ENCODE assay signal across 7 cellular contexts in genomic region chr3:17128671-17129070, GRCh38.
DNase-seq lines count a peak whose midpoint lies in the region; ATAC-seq and TF ChIP-seq lines count a peak whose summit lies in the region.
"Not testable (repeated sequence)": the region's sequence is repeated elsewhere in the genome, so short reads cannot be mapped to it uniquely, and the experiment has no call there.

No MANE protein-coding gene starts in this region.

- POLR2A ChIA-PET in activated CD8-positive, alpha-beta T cell treated with anti-CD3 and anti-CD28 coated beads, Interleukin-2, amount 10 ng/mL, durations not matched to agents 7 days and 5 days (lab: Charles Lee): not testable (repeated sequence)

- not testable (repeated sequence) for H3K4me3 Mint-ChIP-seq in activated CD8-positive, alpha-beta T cell treated with anti-CD3 and anti-CD28 coated beads, Interleukin-2, amount 10 ng/mL, durations not matched to agents 7 days and 5 days; activated CD8-positive, alpha-beta memory T cell treated with anti-CD3 and anti-CD28 coated beads, Interleukin-2, amount 10 ng/mL, durations not matched to agents 7 days and 5 days; osteocyte (ENCODE audit: unreplicated experiment)

- CTCF ChIA-PET in activated CD8-positive, alpha-beta T cell treated with anti-CD3 and anti-CD28 coated beads, Interleukin-2, amount 10 ng/mL, durations not matched to agents 7 days and 5 days (lab: Charles Lee): interaction anchor here (0.7 kb wide), 1 partner anchor 110 kb away, joined by 3 read pairs; no protein-coding TSS in a partner anchor
- CTCF ChIA-PET in activated CD8-positive, alpha-beta memory T cell treated with anti-CD3 and anti-CD28 coated beads, Interleukin-2, amount 10 ng/mL, durations not matched to agents 7 days and 5 days (lab: Charles Lee): not testable (repeated sequence)

- H3K4me1 ChIP-seq in vagina: not testable (repeated sequence)

- not testable (repeated sequence) for H3K27me3 Mint-ChIP-seq in activated CD8-positive, alpha-beta T cell treated with anti-CD3 and anti-CD28 coated beads, Interleukin-2, amount 10 ng/mL, durations not matched to agents 7 days and 5 days (ENCODE audit: low read depth); activated CD8-positive, alpha-beta memory T cell treated with anti-CD3 and anti-CD28 coated beads, Interleukin-2, amount 10 ng/mL, durations not matched to agents 7 days and 5 days; osteocyte (ENCODE audit: unreplicated experiment)

- not testable (repeated sequence) for TF ChIP-seq CTCF in osteocyte (IDR thresholded peaks at IDR 0.05); vagina (IDR thresholded peaks at IDR 0.05)

- DNase-seq in activated CD8-positive, alpha-beta T cell treated with anti-CD3 and anti-CD28 coated beads, Interleukin-2, amount 10 ng/mL, durations not matched to agents 7 days and 5 days: peak; percentile 4
- peak; percentile 26 for DNase-seq in activated CD8-positive, alpha-beta memory T cell treated with anti-CD3 and anti-CD28 coated beads for 24 hours
- DNase-seq in activated CD8-positive, alpha-beta memory T cell treated with anti-CD3 and anti-CD28 coated beads, Interleukin-2, amount 10 ng/mL, durations not matched to agents 7 days and 5 days: peak; percentile 14
- DNase-seq in activated CD8-positive, alpha-beta memory T cell treated with anti-CD3 and anti-CD28 coated beads, Interleukin-2, amount 50 U/mL, for 48 hours: peak; percentile 32
- peak; percentile 7 for DNase-seq in ecto neural progenitor cell (ENCODE audit: low spot score)
- peak; percentile 64 for DNase-seq in osteocyte (ENCODE audit: extremely low spot score, unreplicated experiment)
- peak; percentile 34 to 47 for DNase-seq in vagina (ENCODE audit: extremely low spot score in 2 of 2)

- not testable (repeated sequence) for H3K27ac Mint-ChIP-seq in activated CD8-positive, alpha-beta T cell treated with anti-CD3 and anti-CD28 coated beads, Interleukin-2, amount 10 ng/mL, durations not matched to agents 7 days and 5 days; activated CD8-positive, alpha-beta memory T cell treated with anti-CD3 and anti-CD28 coated beads, Interleukin-2, amount 10 ng/mL, durations not matched to agents 7 days and 5 days; osteocyte (ENCODE audit: unreplicated experiment)

- peaks cover 16% of the 10 kb centered on the region for H3K36me3 Mint-ChIP-seq in activated CD8-positive, alpha-beta T cell treated with anti-CD3 and anti-CD28 coated beads, Interleukin-2, amount 10 ng/mL, durations not matched to agents 7 days and 5 days (ENCODE audit: low read depth)
- not testable (repeated sequence) for H3K36me3 Mint-ChIP-seq in activated CD8-positive, alpha-beta memory T cell treated with anti-CD3 and anti-CD28 coated beads, Interleukin-2, amount 10 ng/mL, durations not matched to agents 7 days and 5 days; osteocyte (ENCODE audit: unreplicated experiment)

- H3K27me3 ChIP-seq in vagina: not testable (repeated sequence)

- TF ChIP-seq POLR2A in vagina (IDR thresholded peaks at IDR 0.05): not testable (repeated sequence)

- H3K9me3 Mint-ChIP-seq in activated CD8-positive, alpha-beta T cell treated with anti-CD3 and anti-CD28 coated beads, Interleukin-2, amount 10 ng/mL, durations not matched to agents 7 days and 5 days (ENCODE audit: insufficient read depth); activated CD8-positive, alpha-beta memory T cell treated with anti-CD3 and anti-CD28 coated beads, Interleukin-2, amount 10 ng/mL, durations not matched to agents 7 days and 5 days (ENCODE audit: low read depth); osteocyte (ENCODE audit: unreplicated experiment): not testable (repeated sequence)

- not testable (repeated sequence) for H3K36me3 ChIP-seq in vagina

- not testable (repeated sequence) for H3K4me3 ChIP-seq in vagina

- not testable (repeated sequence) for H3K4me1 Mint-ChIP-seq in activated CD8-positive, alpha-beta T cell treated with anti-CD3 and anti-CD28 coated beads, Interleukin-2, amount 10 ng/mL, durations not matched to agents 7 days and 5 days (ENCODE audit: low read depth); activated CD8-positive, alpha-beta memory T cell treated with anti-CD3 and anti-CD28 coated beads, Interleukin-2, amount 10 ng/mL, durations not matched to agents 7 days and 5 days; osteocyte (ENCODE audit: unreplicated experiment)

- not testable (repeated sequence) for H3K27ac ChIP-seq in vagina

- ATAC-seq in activated CD8-positive, alpha-beta T cell treated with anti-CD3 and anti-CD28 coated beads, Interleukin-2, amount 10 ng/mL, durations not matched to agents 7 days and 5 days; activated CD8-positive, alpha-beta memory T cell treated with anti-CD3 and anti-CD28 coated beads, Interleukin-2, amount 10 ng/mL, durations not matched to agents 7 days and 5 days: not testable (repeated sequence)

- not testable (repeated sequence) for H3K9me3 ChIP-seq in vagina

- intact Hi-C loops in vagina (cut with DNase I): not testable (repeated sequence)

Comparison
In these comparisons a context has a peak if more than half of its experiments do, and no peak if none do; other contexts are left out.
1. DNase-seq: peak in every context shown above with its lines; median percentile 64 in osteocyte; 40 in vagina; 32 in activated CD8-positive, alpha-beta memory T cell treated with anti-CD3 and anti-CD28 coated beads, Interleukin-2, amount 50 U/mL, for 48 hours; 26 in activated CD8-positive, alpha-beta memory T cell treated with anti-CD3 and anti-CD28 coated beads for 24 hours; 14 in activated CD8-positive, alpha-beta memory T cell treated with anti-CD3 and anti-CD28 coated beads, Interleukin-2, amount 10 ng/mL, durations not matched to agents 7 days and 5 days; 7 in ecto neural progenitor cell; 4 in activated CD8-positive, alpha-beta T cell treated with anti-CD3 and anti-CD28 coated beads, Interleukin-2, amount 10 ng/mL, durations not matched to agents 7 days and 5 days.